17 cellular contexts compared by ENCODE assay signal in the genomic region with DNA sequence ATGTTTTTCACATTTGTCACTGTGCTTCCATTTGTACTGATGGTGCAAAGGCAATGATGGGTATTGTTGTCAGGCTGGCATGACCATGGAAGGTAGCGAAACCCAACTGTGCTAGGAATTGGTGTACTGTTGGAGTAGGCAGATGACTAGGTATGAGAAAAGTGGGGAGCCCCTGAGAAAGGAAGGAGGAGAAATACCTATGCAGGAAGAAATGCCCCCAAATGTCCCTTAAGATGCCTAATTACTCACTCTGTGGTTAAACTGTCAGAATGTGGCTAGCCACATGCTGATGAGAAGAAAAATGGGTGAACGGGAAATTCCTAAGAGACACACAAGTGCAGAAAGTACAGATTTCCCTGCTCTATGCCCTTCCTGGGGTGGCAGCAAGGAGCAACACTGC.
"Had no signal": no experiment of that assay in that cellular context is flagged by ENCODE, and none has a peak within 500 bp of the region (broad histone marks: within the 10 kb centered on the region; RNA-seq: fewer than 3 reads in every experiment).

No MANE protein-coding gene starts in this region.

- H3K4me1 Mint-ChIP-seq: brain; central memory CD8-positive, alpha-beta T cell; neural crest cell had no signal

- ATAC-seq: activated CD4-positive, CD25-positive, alpha-beta regulatory T cell treated with anti-CD3 and anti-CD28 coated beads, Interleukin-2, amount 50 U/mL, for 24 hours; activated CD8-positive, alpha-beta memory T cell treated with anti-CD3 and anti-CD28 coated beads, Interleukin-2, amount 10 ng/mL, durations not matched to agents 7 days and 5 days; activated T-cell treated with anti-CD3 and anti-CD28 coated beads, Interleukin-2, amount 50 U/mL, for 4 hours; gastroesophageal sphincter; left ventricle myocardium superior had no signal

- H3K27me3 ChIP-seq: thyroid gland had no signal

- H3K27ac ChIP-seq: gastroesophageal sphincter, thyroid gland had no signal

- H3K9me3 Mint-ChIP-seq: activated T-cell treated with anti-CD3 and anti-CD28 coated beads, Interleukin-2, amount 50 U/mL, for 4 hours; central memory CD8-positive, alpha-beta T cell had no signal

- H3K4me3 ChIP-seq: gastroesophageal sphincter, thyroid gland had no signal

- H3K36me3 ChIP-seq: gastroesophageal sphincter, thyroid gland had no signal

- H3K27ac Mint-ChIP-seq: activated CD8-positive, alpha-beta memory T cell treated with anti-CD3 and anti-CD28 coated beads, Interleukin-2, amount 10 ng/mL, durations not matched to agents 7 days and 5 days; activated naive CD4-positive, alpha-beta T cell treated with anti-CD3 and anti-CD28 coated beads for 36 hours; brain; dendritic cell treated with granulocyte-macrophage colony-stimulating factor and Interleukin-4, amounts not matched to agents 40 ng/mL and 50 ng/mL, for 4 days; T-helper 2 cell treated with Interferon-gamma antibody and Interleukin-4, amounts not matched to agents 5 μg/mL and 100 μg/mL, for 36 hours had no signal

- H3K4me1 ChIP-seq: gastroesophageal sphincter, thyroid gland had no signal

- DNase-seq: activated CD4-positive, alpha-beta T cell treated with anti-CD3 and anti-CD28 coated beads, Interleukin-2, amount 50 U/mL, for 48 hours; activated CD8-positive, alpha-beta memory T cell treated with anti-CD3 and anti-CD28 coated beads, Interleukin-2, amount 10 ng/mL, durations not matched to agents 7 days and 5 days; activated naive CD4-positive, alpha-beta T cell treated with anti-CD3 and anti-CD28 coated beads for 36 hours; activated T-cell treated with anti-CD3 and anti-CD28 coated beads, Interleukin-2, amount 50 U/mL, for 4 hours; kidney; left ventricle myocardium superior; mesenchymal stem cell; stimulated activated CD4-positive, alpha-beta T cell treated with anti-CD3 and anti-CD28 coated beads, Interleukin-4, amount 100 ng/mL, for 1 hour; stimulated activated CD8-positive, alpha-beta memory T cell treated with anti-CD3 and anti-CD28 coated beads, Interleukin-4, amount 100 ng/mL, for 48 hours; thyroid gland had no signal

- H3K9me3 ChIP-seq: gastroesophageal sphincter, thyroid gland had no signal

- H3K27me3 Mint-ChIP-seq: activated CD8-positive, alpha-beta memory T cell treated with anti-CD3 and anti-CD28 coated beads, Interleukin-2, amount 10 ng/mL, durations not matched to agents 7 days and 5 days; central memory CD8-positive, alpha-beta T cell; dendritic cell treated with granulocyte-macrophage colony-stimulating factor and Interleukin-4, amounts not matched to agents 40 ng/mL and 50 ng/mL, for 4 days had no signal

- H3K4me3 Mint-ChIP-seq: activated CD8-positive, alpha-beta memory T cell treated with anti-CD3 and anti-CD28 coated beads, Interleukin-2, amount 10 ng/mL, durations not matched to agents 7 days and 5 days; activated naive CD4-positive, alpha-beta T cell treated with anti-CD3 and anti-CD28 coated beads for 36 hours; activated T-cell treated with anti-CD3 and anti-CD28 coated beads, Interleukin-2, amount 50 U/mL, for 4 hours; brain; central memory CD8-positive, alpha-beta T cell; dendritic cell treated with granulocyte-macrophage colony-stimulating factor and Interleukin-4, amounts not matched to agents 40 ng/mL and 50 ng/mL, for 4 days; neural crest cell; T-helper 2 cell treated with Interferon-gamma antibody and Interleukin-4, amounts not matched to agents 5 μg/mL and 100 μg/mL, for 36 hours had no signal

- H3K36me3 Mint-ChIP-seq: activated CD8-positive, alpha-beta memory T cell treated with anti-CD3 and anti-CD28 coated beads, Interleukin-2, amount 10 ng/mL, durations not matched to agents 7 days and 5 days; brain had no signal
